Comparison of ENCODE assay signal across 18 cellular contexts in the genomic region with DNA sequence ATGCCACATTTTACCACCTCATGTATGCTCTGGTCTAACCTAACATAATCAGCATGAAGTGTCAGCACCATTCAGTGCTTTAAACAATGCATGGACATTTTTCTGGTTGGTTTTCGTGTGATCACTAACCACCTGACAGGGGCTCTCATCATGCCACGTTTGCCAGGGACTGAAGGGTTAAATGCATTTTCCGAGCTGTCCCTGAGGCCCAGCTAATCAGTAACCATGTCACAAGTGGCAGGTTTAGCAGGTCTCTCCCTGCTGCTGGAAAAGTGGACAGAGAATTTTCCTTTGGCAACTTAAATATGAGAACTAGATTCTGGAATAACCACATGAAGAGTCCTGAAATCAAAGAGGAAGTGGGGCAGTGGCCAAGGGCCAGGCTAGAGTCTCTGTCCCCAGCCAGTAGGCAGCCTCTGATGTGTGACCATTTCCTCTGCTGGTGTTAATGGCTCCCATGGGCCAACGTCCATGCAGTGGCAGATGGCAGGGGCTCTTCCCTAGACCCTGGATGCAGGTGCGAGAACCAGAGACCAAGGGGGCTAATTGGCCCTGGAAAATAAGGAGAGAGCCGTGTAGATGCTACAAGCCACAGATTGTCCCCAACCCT.
DNase-seq lines count a peak whose midpoint lies in the region; ATAC-seq, FAIRE-seq and TF ChIP-seq lines count a peak whose summit lies in the region.
"Had no signal": no experiment of that assay in that cellular context is flagged by ENCODE, and none has a peak within 500 bp of the region (broad histone marks: within the 10 kb centered on the region; RNA-seq: fewer than 3 reads in every experiment).

No MANE protein-coding gene starts in this region.

- no peaks in the 10 kb centered on the region for H3K23me2 ChIP-seq in H1 (ENCODE audit: low read depth, low read length)

- H3K4me2 ChIP-seq in H1 (ENCODE audit: insufficient read depth in 1 of 2, low read depth in 2 of 2, low read length in 2 of 2) = no peak overlapping the region
- H3K4me2 ChIP-seq: KMS-11, SK-N-SH had no signal

- peak overlapping the region; percentile 77 for H2AK5ac ChIP-seq in H1 (ENCODE audit: low read depth, low read length)

- H3K27me3 ChIP-seq in H1 (replicated peaks in 1 of 4; ENCODE audit: control insufficient read depth in 3 of 4, extremely low read depth in 1 of 4, insufficient read depth in 3 of 4, low read length in 3 of 4) (no peaks in the 10 kb centered on the region), pancreas (no peaks in the 10 kb centered on the region)
- H3K27me3 ChIP-seq: Peyer's patch had no signal

- no peak overlapping the region for H3K14ac ChIP-seq in H1 (ENCODE audit: insufficient read length)

- no peak for TF ChIP-seq EP300 in H1 (IDR thresholded peaks at IDR 0.05; ENCODE audit: borderline replicate concordance in 1 of 2, low read depth in 2 of 2, low read length in 2 of 2)

- H3K27ac Mint-ChIP-seq in T-cell = no peak overlapping the region
- H3K27ac Mint-ChIP-seq: CD4-positive, alpha-beta T cell had no signal

- TF ChIP-seq CTCF in H1 (IDR thresholded peaks at IDR 0.05; ENCODE audit: control extremely low read depth in 1 of 3, insufficient read depth in 1 of 3, low read depth in 1 of 3, low read length in 3 of 3) = no peak
- TF ChIP-seq CTCF in pancreas (IDR thresholded peaks at IDR 0.05) = no peak

- H3K27me3 Mint-ChIP-seq in T-cell = peaks cover 7 to 16% of the 10 kb centered on the region in 2 donors

- H3K9ac ChIP-seq in H1 (replicated peaks in 1 of 4; ENCODE audit: extremely low read depth in 1 of 4, low read depth in 3 of 4, low read length in 3 of 4) = no peak overlapping the region
- H3K9ac ChIP-seq: KMS-11, SK-N-SH had no signal

- no peak overlapping the region for H2BK120ac ChIP-seq in H1 (replicated peaks; ENCODE audit: low read depth, low read length)

- H3K36me3 ChIP-seq in H1 (ENCODE audit: control insufficient read depth in 2 of 4, insufficient read depth in 4 of 4, low read length in 3 of 4) = no peaks in the 10 kb centered on the region
- no peaks in the 10 kb centered on the region for H3K36me3 ChIP-seq in pancreas
- H3K36me3 ChIP-seq: Peyer's patch had no signal

- 85% methylated on average over 6 of the region's 6 CpGs; no CpG with 5 or more reads in 1 of the 2 experiments for WGBS in H1 (ENCODE audit: extremely low coverage in 1 of 2, insufficient coverage in 1 of 2, insufficient read length in 1 of 2, insufficient replicate concordance in 2 of 2, low coverage in 1 of 2, low lambda C conversion rate in 2 of 2, missing lambda C conversion rate in 1 of 2), 2 experiments
- WGBS in pancreas, 2 donors = 31 to 36% methylated on average over 6 of the region's 6 CpGs

- no peaks in the 10 kb centered on the region; a peak in 1 of 4 replicates for H3K9me3 ChIP-seq in H1 (ENCODE audit: insufficient read depth in 2 of 2, low read depth in 1 of 2, low read length in 1 of 2)
- no peaks in the 10 kb centered on the region for H3K9me3 ChIP-seq in pancreas
- H3K9me3 ChIP-seq: Peyer's patch, SK-N-SH had no signal

- H3K79me2 ChIP-seq in H1 (ENCODE audit: control insufficient read depth in 1 of 2, insufficient read depth in 2 of 2, low read length in 2 of 2) = no peaks in the 10 kb centered on the region

- no peak for TF ChIP-seq POLR2A in GM12891 (IDR thresholded peaks at IDR 0.05; ENCODE audit: low read depth, low read length)
- no peak for TF ChIP-seq POLR2A in H1 (IDR thresholded peaks at IDR 0.05; ENCODE audit: control extremely low read depth in 1 of 2, low read depth in 2 of 2, low read length in 2 of 2)

- H2BK15ac ChIP-seq in H1 (ENCODE audit: low read length) = no peak overlapping the region

- H3K4me3 ChIP-seq in H1 (ENCODE audit: extremely low read depth in 1 of 4, insufficient read depth in 2 of 4, low read depth in 3 of 4, low read length in 4 of 4) (no peak overlapping the region), pancreas (no peak overlapping the region)
- H3K4me3 ChIP-seq: Peyer's patch had no signal

- H3K4me1 Mint-ChIP-seq in T-cell = no peaks in the 10 kb centered on the region

- FAIRE-seq in GM12891 (lab: Jason Lieb, UNC) (no peak), H1 (lab: Jason Lieb, UNC) (no peak), pancreas (lab: Jason Lieb, UNC) (no peak)

- H3K4ac ChIP-seq in H1 (replicated peaks; ENCODE audit: insufficient read length, low read depth, low read length) = no peak overlapping the region

- H2BK5ac ChIP-seq in H1 (ENCODE audit: low read depth, low read length) = no peak overlapping the region

- peaks cover 0 to 4% (median 0%) of the 10 kb centered on the region in 3 donors for H3K9me3 Mint-ChIP-seq in T-cell
- H3K9me3 Mint-ChIP-seq: CD4-positive, alpha-beta T cell had no signal

- no peak overlapping the region for H3K56ac ChIP-seq in H1 (replicated peaks; ENCODE audit: insufficient read length, low read depth, low read length)

- no peak overlapping the region for H2BK12ac ChIP-seq in H1 (ENCODE audit: low read depth, low read length)

- H4K91ac ChIP-seq in H1 (replicated peaks; ENCODE audit: insufficient read length, low read length) = no peak overlapping the region

- ATAC-seq in pancreas (peak; percentile 32 to 68 (median 50)), T-cell (replicated peaks in 1 of 4) (no peak), GM18498 (IDR thresholded peaks at IDR 0.05; ENCODE audit: unreplicated experiment) (no peak)

- no peak overlapping the region for H2AFZ ChIP-seq in H1 (ENCODE audit: low read length)

- TF ChIP-seq RAD21 in H1 (IDR thresholded peaks at IDR 0.05 in 1 of 2, conservative IDR thresholded peaks at IDR 0.05 in 1 of 2; ENCODE audit: low read depth in 2 of 2, low read length in 2 of 2) = no peak

- H3K23ac ChIP-seq in H1 (ENCODE audit: insufficient read length) = no peak overlapping the region

- H3K4me1 ChIP-seq in H1 (replicated peaks in 1 of 4; ENCODE audit: control insufficient read depth in 3 of 4, insufficient read depth in 4 of 4, low read length in 3 of 4) = peaks cover 0 to 3% (median under 1%) of the 10 kb centered on the region in 4 experiments; a peak in 1 of 7 replicates
- peaks cover 0 to 8% (median 0%) of the 10 kb centered on the region in 3 donors for H3K4me1 ChIP-seq in pancreas
- H3K4me1 ChIP-seq: Peyer's patch had no signal

- POLR2A ChIA-PET in H1 (lab: Charles Lee; ENCODE audit: partially characterized antibody) (no interaction called here), T-cell (lab: Charles Lee) (no interaction called here)

- no peak overlapping the region for H3K4me3 Mint-ChIP-seq in T-cell
- H3K4me3 Mint-ChIP-seq: CD4-positive, alpha-beta T cell had no signal

- no peak overlapping the region for H2BK20ac ChIP-seq in H1 (ENCODE audit: low read length)

- intact Hi-C loops in pancreas (cut with DNase I) = no loop called here

- no peak overlapping the region for H3K27ac ChIP-seq in H1 (ENCODE audit: low read depth, low read length)
- H3K27ac ChIP-seq in pancreas = peak overlapping the region in 1 of 4 donors; percentile 20
- H3K27ac ChIP-seq: KMS-11, Peyer's patch had no signal

- H4K5ac ChIP-seq in H1 (ENCODE audit: insufficient read length, low read depth, low read length) = no peak overlapping the region

- H4K20me1 ChIP-seq in H1 (replicated peaks in 1 of 2; ENCODE audit: control insufficient read depth in 1 of 2, insufficient read depth in 2 of 2, low read length in 2 of 2) = no peaks in the 10 kb centered on the region

- CTCF ChIA-PET in H1 (lab: Charles Lee; ENCODE audit: partially characterized antibody) = interaction anchor here (1.3 to 3.5 kb wide), 3 partner anchors 11 to 72 kb away, joined by 3 to 39 read pairs (median 4); no protein-coding TSS in a partner anchor
- CTCF ChIA-PET in T-cell (lab: Charles Lee) = no interaction called here

- H3K36me3 Mint-ChIP-seq in T-cell = no peaks in the 10 kb centered on the region

- no peaks in the 10 kb centered on the region for H3K79me1 ChIP-seq in H1 (ENCODE audit: low read depth, low read length)

- DNase-seq in GM12891 (ENCODE audit: insufficient read length, low spot score) = no peak
- DNase-seq in OCI-M1 (lab: John Stamatoyannopoulos, UW) = peak; percentile 7
- no peak for DNase-seq in H1 (ENCODE audit: low read depth in 1 of 2, low spot score in 2 of 2)
- DNase-seq in pancreas = no peak
- no peak for DNase-seq in globus pallidus (ENCODE audit: low spot score)
- DNase-seq in T-cell = no peak
- DNase-seq: Calu3; CD4-positive, alpha-beta T cell; HCEC 1CT; NCI-H1092; NCI-H146; NCI-H2081; NCI-H510A; NCI-H774; Peyer's patch; SK-N-SH had no signal

- no peak overlapping the region; the same call in 1 of the 2 replicates for H4K8ac ChIP-seq in H1 (ENCODE audit: extremely low read depth, insufficient read depth, low read length)

- H3K18ac ChIP-seq in H1 (ENCODE audit: extremely low read depth, low read length) = no peak overlapping the region

TF ChIP-seq in GM12891, 5 proteins besides CTCF, POLR2A, EP300 and RAD21:
- TF ChIP-seq POLR2AphosphoS5 (IDR thresholded peaks at IDR 0.05; ENCODE audit: low read depth, low read length) (no peak), SPI1 (IDR thresholded peaks at IDR 0.05; ENCODE audit: low read depth, low read length) (peak; percentile 31; the same call in 1 of the 2 replicates)
TF ChIP-seq in GM12891: peak in this region for 1.

TF ChIP-seq in H1, 55 proteins besides CTCF, POLR2A, EP300 and RAD21 (continues in another document):
- TF ChIP-seq GTF2F1 (IDR thresholded peaks at IDR 0.05; ENCODE audit: borderline replicate concordance, low read depth, low read length) (no peak), SP4 (IDR thresholded peaks at IDR 0.05; ENCODE audit: low read length) (no peak), CREB1 (IDR thresholded peaks at IDR 0.05) (no peak), EZH2 (IDR thresholded peaks at IDR 0.05; ENCODE audit: low read depth, low read length, severe bottlenecking) (no peak)
- TF ChIP-seq, protein P1, sequence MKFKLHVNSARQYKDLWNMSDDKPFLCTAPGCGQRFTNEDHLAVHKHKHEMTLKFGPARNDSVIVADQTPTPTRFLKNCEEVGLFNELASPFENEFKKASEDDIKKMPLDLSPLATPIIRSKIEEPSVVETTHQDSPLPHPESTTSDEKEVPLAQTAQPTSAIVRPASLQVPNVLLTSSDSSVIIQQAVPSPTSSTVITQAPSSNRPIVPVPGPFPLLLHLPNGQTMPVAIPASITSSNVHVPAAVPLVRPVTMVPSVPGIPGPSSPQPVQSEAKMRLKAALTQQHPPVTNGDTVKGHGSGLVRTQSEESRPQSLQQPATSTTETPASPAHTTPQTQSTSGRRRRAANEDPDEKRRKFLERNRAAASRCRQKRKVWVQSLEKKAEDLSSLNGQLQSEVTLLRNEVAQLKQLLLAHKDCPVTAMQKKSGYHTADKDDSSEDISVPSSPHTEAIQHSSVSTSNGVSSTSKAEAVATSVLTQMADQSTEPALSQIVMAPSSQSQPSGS (IDR thresholded peaks at IDR 0.05; ENCODE audit: low read length) = no peak
- TF ChIP-seq, protein P2, sequence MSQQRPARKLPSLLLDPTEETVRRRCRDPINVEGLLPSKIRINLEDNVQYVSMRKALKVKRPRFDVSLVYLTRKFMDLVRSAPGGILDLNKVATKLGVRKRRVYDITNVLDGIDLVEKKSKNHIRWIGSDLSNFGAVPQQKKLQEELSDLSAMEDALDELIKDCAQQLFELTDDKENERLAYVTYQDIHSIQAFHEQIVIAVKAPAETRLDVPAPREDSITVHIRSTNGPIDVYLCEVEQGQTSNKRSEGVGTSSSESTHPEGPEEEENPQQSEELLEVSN (IDR thresholded peaks at IDR 0.05) = no peak

Comparison
In these comparisons a context has a peak if more than half of its experiments do, and no peak if none do; other contexts are left out.
1. ATAC-seq: peak in pancreas (4 of 4); none in T-cell (0 of 4) and GM18498 (single experiment).